In the genomic region with DNA sequence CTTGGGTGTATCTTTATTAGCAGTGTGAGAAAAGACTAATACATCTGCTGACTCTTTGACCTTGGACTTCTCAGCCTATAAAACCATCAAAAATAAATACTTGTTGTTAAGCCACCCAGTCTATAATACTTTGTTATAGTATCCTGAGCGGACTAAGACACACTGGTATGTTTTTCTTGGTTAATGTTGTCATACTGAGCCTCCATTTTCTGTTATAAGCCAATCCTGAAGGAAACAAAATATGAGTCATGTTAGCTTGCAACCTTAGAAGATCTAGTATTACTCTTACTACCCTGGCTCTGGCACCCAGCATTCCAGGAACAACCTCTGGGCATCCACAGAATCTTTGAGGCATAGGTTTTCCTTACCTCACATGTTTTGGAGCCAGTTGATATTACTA, we compare ENCODE assay signal across 17 cellular contexts.
DNase-seq lines count a peak whose midpoint lies in the region; FAIRE-seq and TF ChIP-seq lines count a peak whose summit lies in the region.
"Had no signal": no experiment of that assay in that cellular context is flagged by ENCODE, and none has a peak within 500 bp of the region (broad histone marks: within the 10 kb centered on the region; RNA-seq: fewer than 3 reads in every experiment).

No MANE protein-coding gene starts in this region.

- no peak overlapping the region for H2BK12ac ChIP-seq in neuronal stem cell (ENCODE audit: low read length)

- no peak overlapping the region for H3K9ac ChIP-seq in neuronal stem cell (ENCODE audit: low read depth, low read length, poor library complexity)

- no peak overlapping the region for H3K23ac ChIP-seq in neuronal stem cell (ENCODE audit: low read depth, low read length, poor library complexity)

- no peak for FAIRE-seq in bronchial epithelial cell (lab: Jason Lieb, UNC)
- FAIRE-seq: K562 had no signal

- H3K27ac ChIP-seq in neuronal stem cell (replicated peaks; ENCODE audit: low read length) = no peak overlapping the region
- H3K27ac ChIP-seq: C4-2B, PC-9 had no signal

- no peaks in the 10 kb centered on the region for H3K36me3 ChIP-seq in bronchial epithelial cell (ENCODE audit: control insufficient read depth, insufficient read depth, low read length)
- no peaks in the 10 kb centered on the region for H3K36me3 ChIP-seq in neuronal stem cell (replicated peaks in 1 of 2; ENCODE audit: control insufficient read depth in 2 of 2, insufficient read depth in 2 of 2, low read length in 2 of 2)
- H3K36me3 ChIP-seq: HAP-1 had no signal

- H2AK5ac ChIP-seq in neuronal stem cell (ENCODE audit: low read depth, low read length) = no peak overlapping the region

- intact Hi-C loops in activated T-helper 2 cell treated with anti-CD3 and anti-CD28 coated beads, Interferon-gamma antibody, Interleukin-2, Interleukin-4, amounts not matched to agents 10 μg/mL and 5 μg/mL and 100 μg/mL, durations not matched to agents 14 hours and 24 hours and 36 hours (cut with micrococcal nuclease) = no loop called here

- H3K4me1 Mint-ChIP-seq in activated T-helper 2 cell treated with anti-CD3 and anti-CD28 coated beads, Interferon-gamma antibody, Interleukin-2, Interleukin-4, amounts not matched to agents 10 μg/mL and 5 μg/mL and 100 μg/mL, durations not matched to agents 14 hours and 24 hours and 36 hours (ENCODE audit: low read depth) = no peaks in the 10 kb centered on the region

- H2BK5ac ChIP-seq in neuronal stem cell (ENCODE audit: low read length) = no peak overlapping the region

- no peaks in the 10 kb centered on the region for H3K9me3 Mint-ChIP-seq in activated T-helper 2 cell treated with anti-CD3 and anti-CD28 coated beads, Interferon-gamma antibody, Interleukin-2, Interleukin-4, amounts not matched to agents 10 μg/mL and 5 μg/mL and 100 μg/mL, durations not matched to agents 14 hours and 24 hours and 36 hours

- no peak overlapping the region for H2BK120ac ChIP-seq in neuronal stem cell (ENCODE audit: low read depth, low read length)

- H3K9me3 ChIP-seq in neuronal stem cell (replicated peaks in 1 of 2; ENCODE audit: control insufficient read depth in 2 of 2, insufficient read depth in 1 of 2, low read depth in 1 of 2, low read length in 2 of 2) = no peaks in the 10 kb centered on the region
- H3K9me3 ChIP-seq: HAP-1 had no signal

- H3K27ac Mint-ChIP-seq in activated T-helper 2 cell treated with anti-CD3 and anti-CD28 coated beads, Interferon-gamma antibody, Interleukin-2, Interleukin-4, amounts not matched to agents 10 μg/mL and 5 μg/mL and 100 μg/mL, durations not matched to agents 14 hours and 24 hours and 36 hours = no peak overlapping the region

- no peak overlapping the region for H2BK15ac ChIP-seq in neuronal stem cell (ENCODE audit: low read length)

- H4K91ac ChIP-seq in neuronal stem cell (ENCODE audit: low read depth, low read length, poor library complexity) = no peak overlapping the region

- TF ChIP-seq CTCF in bronchial epithelial cell (IDR thresholded peaks at IDR 0.05; ENCODE audit: insufficient read depth, low read length, severe bottlenecking) = no peak

- no peaks in the 10 kb centered on the region for H3K27me3 ChIP-seq in bronchial epithelial cell (ENCODE audit: control insufficient read depth, insufficient read depth, low read length)
- no peaks in the 10 kb centered on the region for H3K27me3 ChIP-seq in neuronal stem cell (ENCODE audit: control insufficient read depth in 3 of 3, insufficient read depth in 3 of 3, low read depth in 1 of 3, low read length in 3 of 3)

- WGBS in neuronal stem cell (ENCODE audit: extremely low coverage in 2 of 2, insufficient read length in 2 of 2, insufficient replicate concordance in 1 of 2), 2 donors = no CpG with 5 or more reads among the region's 1 CpG

- DNase-seq in Daoy (ENCODE audit: low read depth) (peak; percentile 5), NCI-H226 (peak; percentile 37), bronchial epithelial cell (ENCODE audit: low read depth) (peak; percentile 20), kidney tubule cell (ENCODE audit: low spot score) (peak; percentile 38), NCI-H1048 (lab: John Stamatoyannopoulos, UW) (no peak), NCI-H187 (lab: John Stamatoyannopoulos, UW) (no peak), neuronal stem cell (ENCODE audit: low spot score) (no peak)
- no peak for DNase-seq in activated T-helper 2 cell treated with anti-CD3 and anti-CD28 coated beads, Interferon-gamma antibody, Interleukin-2, Interleukin-4, amounts not matched to agents 10 μg/mL and 5 μg/mL and 100 μg/mL, durations not matched to agents 14 hours and 24 hours and 36 hours (ENCODE audit: low spot score)
- DNase-seq: DMS 273 treated with DMSO at 0.1 percent for 48 hours, NCI-H1105, NCI-H1930, NCI-H2171, NCI-H774 had no signal

- H3K4me1 ChIP-seq in neuronal stem cell (ENCODE audit: control insufficient read depth in 2 of 2, insufficient read depth in 1 of 2, low read depth in 1 of 2, low read length in 2 of 2) = no peaks in the 10 kb centered on the region
- H3K4me1 ChIP-seq: HAP-1 had no signal

- no peak overlapping the region for H3K4me3 Mint-ChIP-seq in activated T-helper 2 cell treated with anti-CD3 and anti-CD28 coated beads, Interferon-gamma antibody, Interleukin-2, Interleukin-4, amounts not matched to agents 10 μg/mL and 5 μg/mL and 100 μg/mL, durations not matched to agents 14 hours and 24 hours and 36 hours (ENCODE audit: low read depth)

- H3K4me3 ChIP-seq in bronchial epithelial cell (ENCODE audit: low read depth, low read length) (no peak overlapping the region), neuronal stem cell (ENCODE audit: low read length in 2 of 2) (no peak overlapping the region)
- H3K4me3 ChIP-seq: HAP-1, K562, PC-9 had no signal

- no peak overlapping the region for H4K8ac ChIP-seq in neuronal stem cell (ENCODE audit: low read depth, low read length)

- H3K4ac ChIP-seq in neuronal stem cell (ENCODE audit: low read length) = no peak overlapping the region

- no peak overlapping the region for H3K4me2 ChIP-seq in neuronal stem cell (ENCODE audit: insufficient read depth, low read length, poor library complexity, severe bottlenecking)
- H3K4me2 ChIP-seq: PC-9 had no signal

- no peaks in the 10 kb centered on the region for H3K79me1 ChIP-seq in neuronal stem cell (ENCODE audit: low read depth, low read length)

- H2AFZ ChIP-seq in neuronal stem cell (ENCODE audit: low read length) = no peak overlapping the region
- H2AFZ ChIP-seq: PC-9 had no signal

- no peaks in the 10 kb centered on the region for H3K27me3 Mint-ChIP-seq in activated T-helper 2 cell treated with anti-CD3 and anti-CD28 coated beads, Interferon-gamma antibody, Interleukin-2, Interleukin-4, amounts not matched to agents 10 μg/mL and 5 μg/mL and 100 μg/mL, durations not matched to agents 14 hours and 24 hours and 36 hours (ENCODE audit: low read depth)

- H3K18ac ChIP-seq in neuronal stem cell (ENCODE audit: low read length) = no peak overlapping the region

- H3K14ac ChIP-seq in neuronal stem cell (ENCODE audit: low read length) = no peak overlapping the region

- H3K36me3 Mint-ChIP-seq in activated T-helper 2 cell treated with anti-CD3 and anti-CD28 coated beads, Interferon-gamma antibody, Interleukin-2, Interleukin-4, amounts not matched to agents 10 μg/mL and 5 μg/mL and 100 μg/mL, durations not matched to agents 14 hours and 24 hours and 36 hours (ENCODE audit: low read depth) = no peaks in the 10 kb centered on the region

Comparison
In these comparisons a context has a peak if more than half of its experiments do, and no peak if none do; other contexts are left out.
1. DNase-seq: peak in Daoy (single experiment), NCI-H226 (single experiment), bronchial epithelial cell (single experiment) and kidney tubule cell (single experiment); none in activated T-helper 2 cell treated with anti-CD3 and anti-CD28 coated beads, Interferon-gamma antibody, Interleukin-2, Interleukin-4, amounts not matched to agents 10 μg/mL and 5 μg/mL and 100 μg/mL, durations not matched to agents 14 hours and 24 hours and 36 hours (single experiment), NCI-H1048 (single experiment), NCI-H187 (0 of 2) and neuronal stem cell (single experiment).